15 cellular contexts compared by ENCODE assay signal in the genomic region with DNA sequence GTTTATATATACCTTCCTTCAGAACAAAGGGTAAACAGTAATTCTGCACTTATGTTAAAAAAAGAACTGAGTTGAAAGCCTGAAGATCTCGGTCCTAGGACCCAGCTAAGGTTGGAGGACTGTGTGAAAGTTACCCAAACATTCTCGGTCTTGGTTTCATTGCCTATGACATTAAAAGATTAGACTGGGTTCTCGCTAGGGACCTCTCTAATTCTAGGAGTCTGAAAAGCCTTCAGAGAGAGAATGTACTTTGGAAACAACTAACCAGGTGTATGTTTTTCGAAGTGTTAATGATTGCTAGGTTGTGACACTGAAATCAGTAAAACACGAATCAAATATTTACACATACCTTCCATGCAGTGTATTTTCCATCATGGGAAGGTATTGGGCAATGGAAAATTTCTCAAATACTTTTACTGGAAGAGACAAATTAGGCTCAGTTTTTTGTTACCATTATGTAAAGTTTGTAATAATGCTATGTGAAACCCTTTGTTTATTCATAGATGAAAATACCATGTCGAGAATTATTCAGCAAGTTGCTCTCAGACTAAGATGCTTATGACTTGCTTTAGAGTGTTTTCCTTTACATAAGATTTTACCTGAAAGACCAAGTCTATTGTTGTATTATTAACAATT.
A peak's percentile ranks its signal among the peaks of the same experiment; 100 is the strongest.
DNase-seq lines count a peak whose midpoint lies in the region; ATAC-seq, FAIRE-seq and TF ChIP-seq lines count a peak whose summit lies in the region.
"Had no signal": no experiment of that assay in that cellular context is flagged by ENCODE, and none has a peak within 500 bp of the region (broad histone marks: within the 10 kb centered on the region; RNA-seq: fewer than 3 reads in every experiment).

No MANE protein-coding gene starts in this region.

- peak; percentile 89 for ATAC-seq in GM19463 (IDR thresholded peaks at IDR 0.05; ENCODE audit: unreplicated experiment)
- ATAC-seq in HG03095 (IDR thresholded peaks at IDR 0.05; ENCODE audit: unreplicated experiment), result peak; percentile 76
- ATAC-seq in GM21825 (IDR thresholded peaks at IDR 0.05; ENCODE audit: unreplicated experiment), result no peak

- H3K4me1 Mint-ChIP-seq in Caco-2 (ENCODE audit: low read depth, unreplicated experiment), result peaks cover 22% of the 10 kb centered on the region
- H3K4me1 Mint-ChIP-seq: immature natural killer cell had no signal

- peak; percentile 95 for FAIRE-seq in islet of Langerhans (lab: Jason Lieb, UNC)
- FAIRE-seq: astrocyte had no signal

- CTCF ChIA-PET in Caco-2 (lab: Charles Lee), result no interaction called here

- peak overlapping the region; percentile 52 for H3K4me3 Mint-ChIP-seq in Caco-2 (ENCODE audit: unreplicated experiment)
- H3K4me3 Mint-ChIP-seq: immature natural killer cell had no signal

- H3K36me3 ChIP-seq in Caco-2 (ENCODE audit: control insufficient read depth, insufficient read depth, low read length), result no peaks in the 10 kb centered on the region
- no peaks in the 10 kb centered on the region for H3K36me3 ChIP-seq in BE2C
- H3K36me3 ChIP-seq in breast epithelium, result no peaks in the 10 kb centered on the region

- H3K9me3 Mint-ChIP-seq in Caco-2 (ENCODE audit: unreplicated experiment), result no peaks in the 10 kb centered on the region

- peak overlapping the region; percentile 66 for H3K27ac Mint-ChIP-seq in Caco-2 (ENCODE audit: unreplicated experiment)
- H3K27ac Mint-ChIP-seq: immature natural killer cell had no signal

- H3K27ac ChIP-seq in breast epithelium, result no peak overlapping the region

- no peak for TF ChIP-seq POLR2A in breast epithelium (IDR thresholded peaks at IDR 0.05)

- POLR2A ChIA-PET in Caco-2 (lab: Charles Lee), result interaction anchor here (1.3 kb wide), 1 partner anchor 17 kb away, joined by 9 read pairs; no protein-coding TSS in a partner anchor

- H3K4me3 ChIP-seq in Caco-2 (ENCODE audit: low read depth, low read length), result no peak overlapping the region
- no peak overlapping the region for H3K4me3 ChIP-seq in BE2C (ENCODE audit: low read depth, low read length)
- no peak overlapping the region for H3K4me3 ChIP-seq in breast epithelium

- H3K4me1 ChIP-seq in Caco-2, result peaks cover 36% of the 10 kb centered on the region
- no peaks in the 10 kb centered on the region for H3K4me1 ChIP-seq in BE2C
- no peaks in the 10 kb centered on the region for H3K4me1 ChIP-seq in breast epithelium

- no peaks in the 10 kb centered on the region for H3K36me3 Mint-ChIP-seq in Caco-2 (ENCODE audit: insufficient read depth, unreplicated experiment)

- H3K27me3 Mint-ChIP-seq in Caco-2 (ENCODE audit: insufficient read depth, unreplicated experiment), result no peaks in the 10 kb centered on the region

- TF ChIP-seq CTCF in Caco-2 (IDR thresholded peaks at IDR 0.05; ENCODE audit: insufficient read depth in 1 of 2, low read depth in 1 of 2, low read length in 1 of 2, severe bottlenecking in 1 of 2, unreplicated experiment in 1 of 2) (no peak), BE2C (IDR thresholded peaks at IDR 0.05; ENCODE audit: low read depth, low read length) (no peak), breast epithelium (IDR thresholded peaks at IDR 0.05) (no peak)

- no peaks in the 10 kb centered on the region for H3K27me3 ChIP-seq in Caco-2 (replicated peaks; ENCODE audit: control insufficient read depth, insufficient read depth, low read length)
- H3K27me3 ChIP-seq in BE2C, result no peaks in the 10 kb centered on the region
- no peaks in the 10 kb centered on the region for H3K27me3 ChIP-seq in breast epithelium

- intact Hi-C loops in Caco-2 (cut with micrococcal nuclease; ENCODE audit: unreplicated experiment) (loop anchor here (1.0 to 2.0 kb wide), 5 partner anchors 17 to 114 kb away; partner anchors contain the start of genes LOC128125822 and PTP4A1), breast epithelium (cut with DNase I; ENCODE audit: low total_unique reads) (no loop called here)

- DNase-seq in Caco-2 (peak in 1 of 2 experiments; percentile 70), BE2C (no peak), breast epithelium (ENCODE audit: low spot score in 2 of 2) (no peak)
- DNase-seq in stimulated activated CD8-positive, alpha-beta memory T cell treated with anti-CD3 and anti-CD28 coated beads, Interleukin-4, amount 100 ng/mL, for 48 hours, result no peak
- DNase-seq: ACHN; activated T-cell treated with anti-CD3 and anti-CD28 coated beads, Interleukin-2, amount 50 U/mL, for 1 hour; DMS79 treated with DMSO at 0.1 percent for 48 hours; immature natural killer cell; NCI-H526 treated with DMSO at 0.1 percent for 48 hours; SHP77 treated with DMSO at 0.1 percent for 48 hours had no signal

- H3K9me3 ChIP-seq in Caco-2 (no peaks in the 10 kb centered on the region), BE2C (no peaks in the 10 kb centered on the region), breast epithelium (no peaks in the 10 kb centered on the region)

- BruUV-seq in Caco-2 (replicated peaks; lab: Mats Ljungman, UMichigan), result no TSS peak
